ENCODE assay signal across 8 cellular contexts in the genomic region with DNA sequence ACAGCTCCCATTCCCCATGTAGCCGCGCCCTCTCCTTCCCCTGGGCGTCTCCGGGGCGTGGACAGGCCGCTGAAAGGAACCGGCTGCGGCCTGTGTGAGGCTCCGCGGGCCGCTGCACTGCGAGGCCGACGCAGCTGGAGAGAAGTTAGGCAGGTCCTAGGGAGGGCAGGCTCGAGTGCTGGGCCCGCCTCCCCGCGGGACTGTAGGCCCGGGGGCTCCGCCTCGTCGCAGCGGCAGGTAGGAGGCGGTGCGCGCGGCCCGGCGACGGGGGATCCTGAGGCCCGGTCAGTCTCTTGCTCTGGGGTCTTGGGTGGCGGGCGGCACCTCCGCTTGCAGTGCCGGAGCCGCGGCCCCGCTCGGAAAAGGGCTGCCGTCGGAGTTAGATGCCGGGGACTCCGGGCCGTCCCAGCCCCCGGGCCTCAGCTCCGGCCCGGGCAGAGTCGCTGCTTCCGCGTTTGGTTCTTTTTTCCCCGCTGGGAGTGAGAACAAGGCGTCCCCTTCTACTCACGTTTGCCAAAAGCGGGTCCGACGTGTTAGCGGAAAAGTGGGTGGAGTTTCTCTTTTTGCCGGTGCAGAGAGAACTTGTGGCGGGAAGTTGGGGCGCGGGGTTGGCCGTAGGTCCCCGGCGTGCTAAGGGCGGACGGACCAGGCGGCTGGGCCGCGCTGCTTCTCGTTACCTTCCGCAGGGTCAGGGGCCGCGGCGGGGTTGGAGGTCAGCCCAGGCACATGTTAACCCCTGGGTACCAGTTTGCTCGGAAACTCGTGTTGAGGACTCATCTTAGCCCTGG. TPM values are rescaled to one million over a fixed set of nuclear protein-coding genes. Genes with fewer than 3 reads are reported as not detected.
DNase-seq lines count a peak whose midpoint lies in the region; ATAC-seq and TF ChIP-seq lines count a peak whose summit lies in the region.

A gene (plus strand): TSS at position 222 of the 788 bp plus-strand sequence. CDS start 2,026 bp downstream, outside the sequence.

- H3K27ac ChIP-seq in stomach, result peak within 1 kb of the TSS; percentile 89 to 98 (median 97)

- H3K36me3 ChIP-seq in stomach, result peaks cover 0 to 7% (median 4%) of the 10 kb centered on the region in 4 donors

- H3K4me3 Mint-ChIP-seq in IgD-negative memory B cell (peak within 1 kb of the TSS; percentile 92 to 100 (median 96)), nephron progenitor cell (peak within 1 kb of the TSS; percentile 85)
- H3K4me3 Mint-ChIP-seq in activated T-helper 2 cell treated with anti-CD3 and anti-CD28 coated beads, Interferon-gamma antibody, Interleukin-2, Interleukin-4, amounts not matched to agents 10 μg/mL and 5 μg/mL and 100 μg/mL, durations not matched to agents 14 hours and 24 hours and 36 hours (ENCODE audit: low read depth), result peak within 1 kb of the TSS; percentile 83

- 0% methylated on average over 46 to 76 of the region's 76 CpGs for WGBS in stomach, 5 donors

- TF ChIP-seq EP300 in stomach (IDR thresholded peaks at IDR 0.05), result no peak

- peak; percentile 88 for ATAC-seq in GM21526 (IDR thresholded peaks at IDR 0.05; ENCODE audit: low FRiP score, unreplicated experiment)

- no peaks in the 10 kb centered on the region for H3K9me3 Mint-ChIP-seq in IgD-negative memory B cell
- H3K9me3 Mint-ChIP-seq in activated T-helper 2 cell treated with anti-CD3 and anti-CD28 coated beads, Interferon-gamma antibody, Interleukin-2, Interleukin-4, amounts not matched to agents 10 μg/mL and 5 μg/mL and 100 μg/mL, durations not matched to agents 14 hours and 24 hours and 36 hours, result no peaks in the 10 kb centered on the region
- H3K9me3 Mint-ChIP-seq in nephron progenitor cell, result no peaks in the 10 kb centered on the region

- no peaks in the 10 kb centered on the region for H3K27me3 ChIP-seq in stomach

- DNase-seq in DMS153 (lab: John Stamatoyannopoulos, UW), result peak; percentile 96
- peak; percentile 90 for DNase-seq in RKO (ENCODE audit: low spot score)
- DNase-seq in activated T-helper 2 cell treated with anti-CD3 and anti-CD28 coated beads, Interferon-gamma antibody, Interleukin-2, Interleukin-4, amounts not matched to agents 10 μg/mL and 5 μg/mL and 100 μg/mL, durations not matched to agents 14 hours and 24 hours and 36 hours (ENCODE audit: low spot score), result peak; percentile 84
- peak; percentile 94 for DNase-seq in fibroblast of pulmonary artery (ENCODE audit: low read depth)
- DNase-seq in nephron progenitor cell, result peak; percentile 82
- DNase-seq in stomach, result peak; percentile 92

- TF ChIP-seq CTCF in fibroblast of pulmonary artery (IDR thresholded peaks at IDR 0.05; ENCODE audit: low read length, missing control alignments) (no peak), nephron progenitor cell (IDR thresholded peaks at IDR 0.05) (no peak), stomach (IDR thresholded peaks at IDR 0.05) (peak in 1 of 7 experiments; percentile 9)

- no peaks in the 10 kb centered on the region for H3K27me3 Mint-ChIP-seq in IgD-negative memory B cell
- H3K27me3 Mint-ChIP-seq in activated T-helper 2 cell treated with anti-CD3 and anti-CD28 coated beads, Interferon-gamma antibody, Interleukin-2, Interleukin-4, amounts not matched to agents 10 μg/mL and 5 μg/mL and 100 μg/mL, durations not matched to agents 14 hours and 24 hours and 36 hours (ENCODE audit: low read depth), result no peaks in the 10 kb centered on the region
- H3K27me3 Mint-ChIP-seq in nephron progenitor cell (ENCODE audit: low read depth, poor library complexity), result no peaks in the 10 kb centered on the region

- H3K36me3 Mint-ChIP-seq in IgD-negative memory B cell (no peaks in the 10 kb centered on the region), nephron progenitor cell (ENCODE audit: low read depth) (peaks cover 21% of the 10 kb centered on the region)
- peaks cover 25% of the 10 kb centered on the region for H3K36me3 Mint-ChIP-seq in activated T-helper 2 cell treated with anti-CD3 and anti-CD28 coated beads, Interferon-gamma antibody, Interleukin-2, Interleukin-4, amounts not matched to agents 10 μg/mL and 5 μg/mL and 100 μg/mL, durations not matched to agents 14 hours and 24 hours and 36 hours (ENCODE audit: low read depth)

- H3K4me1 Mint-ChIP-seq in IgD-negative memory B cell (peaks cover 33 to 44% (median 37%) of the 10 kb centered on the region in 3 donors), nephron progenitor cell (peaks cover 22% of the 10 kb centered on the region)
- H3K4me1 Mint-ChIP-seq in activated T-helper 2 cell treated with anti-CD3 and anti-CD28 coated beads, Interferon-gamma antibody, Interleukin-2, Interleukin-4, amounts not matched to agents 10 μg/mL and 5 μg/mL and 100 μg/mL, durations not matched to agents 14 hours and 24 hours and 36 hours (ENCODE audit: low read depth), result peaks cover 32% of the 10 kb centered on the region

- peak in 2 of 4 donors; percentile 17 to 61 for TF ChIP-seq POLR2A in stomach (IDR thresholded peaks at IDR 0.05)

- H3K9me3 ChIP-seq in stomach, result no peaks in the 10 kb centered on the region

- H3K27ac Mint-ChIP-seq in IgD-negative memory B cell, result peak within 1 kb of the TSS; percentile 94 to 99 (median 96)
- H3K27ac Mint-ChIP-seq in activated T-helper 2 cell treated with anti-CD3 and anti-CD28 coated beads, Interferon-gamma antibody, Interleukin-2, Interleukin-4, amounts not matched to agents 10 μg/mL and 5 μg/mL and 100 μg/mL, durations not matched to agents 14 hours and 24 hours and 36 hours, result peak within 1 kb of the TSS; percentile 91
- peak within 1 kb of the TSS; percentile 66 for H3K27ac Mint-ChIP-seq in nephron progenitor cell

- intact Hi-C loops in activated T-helper 2 cell treated with anti-CD3 and anti-CD28 coated beads, Interferon-gamma antibody, Interleukin-2, Interleukin-4, amounts not matched to agents 10 μg/mL and 5 μg/mL and 100 μg/mL, durations not matched to agents 14 hours and 24 hours and 36 hours (cut with micrococcal nuclease), result loop anchor here (2.0 to 10.0 kb wide), 3 partner anchors 100 to 308 kb away; a partner anchor contains a TSS
- intact Hi-C loops in stomach (cut with DNase I; ENCODE audit: low total_unique reads), result no loop called here

- H3K4me1 ChIP-seq in stomach, result peaks cover 12 to 40% (median 25%) of the 10 kb centered on the region in 4 donors

- H3K4me3 ChIP-seq in fibroblast of pulmonary artery (replicated peaks; ENCODE audit: low read depth, low read length), result peak within 1 kb of the TSS; percentile 75
- H3K4me3 ChIP-seq in stomach, result peak within 1 kb of the TSS; percentile 54 to 70 (median 67)

RNA-seq across cellular contexts. Expression of the gene that starts here (rescaled TPM):
- polyA plus RNA-seq in IgD-negative memory B cell, result 32.9 TPM
- 20.5 and 22.4 TPM in 2 replicates for total RNA-seq in activated T-helper 2 cell treated with anti-CD3 and anti-CD28 coated beads, Interferon-gamma antibody, Interleukin-2, Interleukin-4, amounts not matched to agents 10 μg/mL and 5 μg/mL and 100 μg/mL, durations not matched to agents 14 hours and 24 hours and 36 hours
- 10 to 100 TPM; 11.1 to 29.9 (median 24.4) TPM for total RNA-seq in stomach
- 10 to 100 TPM; 10.0 to 11.3 (median 10.5) TPM for polyA plus RNA-seq in stomach

Comparison
In these comparisons a context has a peak if more than half of its experiments do, and no peak if none do; other contexts are left out.
1. Peak in every context shown above with its lines: DNase-seq, ATAC-seq, H3K4me3 ChIP-seq and H3K27ac ChIP-seq.